In genomic region chr14:66379116-66379515, GRCh38 we compare ENCODE assay signal across 19 cellular contexts.
DNase-seq lines count a peak whose midpoint lies in the region; ATAC-seq, FAIRE-seq and TF ChIP-seq lines count a peak whose summit lies in the region.
"Had no signal": no experiment of that assay in that cellular context is flagged by ENCODE, and none has a peak within 500 bp of the region (broad histone marks: within the 10 kb centered on the region; RNA-seq: fewer than 3 reads in every experiment).

No MANE protein-coding gene starts in this region.

- H3K36me3 Mint-ChIP-seq in astrocyte (ENCODE audit: low read depth, unreplicated experiment) = no peaks in the 10 kb centered on the region
- H3K36me3 Mint-ChIP-seq: CD4-positive, CD25-positive, alpha-beta regulatory T cell had no signal

- peak in 7 of 8 donors; percentile 61 to 95 (median 92) for ATAC-seq in heart right ventricle
- peak; percentile 99 to 100 (median 100) for ATAC-seq in pancreas
- ATAC-seq in GM21619 (IDR thresholded peaks at IDR 0.05; ENCODE audit: unreplicated experiment) = no peak

- H3K27ac Mint-ChIP-seq in astrocyte (ENCODE audit: unreplicated experiment) = no peak overlapping the region
- H3K27ac Mint-ChIP-seq: activated T-helper 2 cell treated with anti-CD3 and anti-CD28 coated beads, Interferon-gamma antibody, Interleukin-2, Interleukin-4, amounts not matched to agents 10 μg/mL and 5 μg/mL and 100 μg/mL, durations not matched to agents 14 hours and 24 hours and 36 hours; CD4-positive, CD25-positive, alpha-beta regulatory T cell; endodermal cell had no signal

- no peak overlapping the region for H3K4me2 ChIP-seq in astrocyte (ENCODE audit: low read length)

- H3K9me3 ChIP-seq in astrocyte (ENCODE audit: insufficient read depth, low read depth, low read length) (no peaks in the 10 kb centered on the region), heart right ventricle (no peaks in the 10 kb centered on the region), pancreas (no peaks in the 10 kb centered on the region)
- H3K9me3 ChIP-seq: tibial nerve had no signal

- H3K9ac ChIP-seq in astrocyte (ENCODE audit: low read length) = no peak overlapping the region

- H4K20me1 ChIP-seq in astrocyte (ENCODE audit: insufficient read depth, low read length) = no peaks in the 10 kb centered on the region

- H3K27me3 Mint-ChIP-seq in astrocyte (ENCODE audit: low read depth, unreplicated experiment) = peaks cover 4% of the 10 kb centered on the region
- H3K27me3 Mint-ChIP-seq: CD4-positive, CD25-positive, alpha-beta regulatory T cell had no signal

- H3K4me1 ChIP-seq in astrocyte (ENCODE audit: insufficient read depth, low read length) (no peaks in the 10 kb centered on the region), heart right ventricle (peaks cover 0 to 31% (median 11%) of the 10 kb centered on the region in 9 donors), pancreas (peaks cover 0 to 18% (median 14%) of the 10 kb centered on the region in 3 donors)

- intact Hi-C loops in heart right ventricle (cut with DNase I) = no loop called here
- intact Hi-C loops in pancreas (cut with DNase I) = no loop called here

- DNase-seq in LNCaP clone FGC (ENCODE audit: low read depth) = peak; percentile 79
- peak; percentile 10 for DNase-seq in astrocyte (ENCODE audit: low read depth)
- peak; percentile 23 to 38 for DNase-seq in heart right ventricle
- DNase-seq in pancreas = peak; percentile 77 to 94 (median 90)
- no peak for DNase-seq in central memory CD4-positive, alpha-beta T cell
- no peak for DNase-seq in Kasumi-1 (lab: John Stamatoyannopoulos, UW)
- no peak for DNase-seq in GM20000 (ENCODE audit: low spot score)
- DNase-seq: CD4-positive, CD25-positive, alpha-beta regulatory T cell; DMS79; endodermal cell; foreskin melanocyte; Karpas-422; NCI-H1417; NCI-H524 treated with DMSO at 0.1 percent for 48 hours; stimulated activated CD4-positive, alpha-beta T cell treated with anti-CD3 and anti-CD28 coated beads, Interleukin-12 subunit alpha, Interleukin-12 subunit beta, amount 100 ng/mL, for 4 hours had no signal

- no peak overlapping the region for H3K4me3 Mint-ChIP-seq in astrocyte (ENCODE audit: unreplicated experiment)
- H3K4me3 Mint-ChIP-seq: CD4-positive, CD25-positive, alpha-beta regulatory T cell; endodermal cell had no signal

- TF ChIP-seq CTCF in LNCaP clone FGC (IDR thresholded peaks at IDR 0.05; ENCODE audit: control insufficient read depth, extremely low read depth, insufficient read depth) (no peak), astrocyte (IDR thresholded peaks at IDR 0.05; ENCODE audit: insufficient read depth, low read depth, low read length) (no peak), heart right ventricle (IDR thresholded peaks at IDR 0.05) (no peak), pancreas (IDR thresholded peaks at IDR 0.05) (no peak), GM20000 (IDR thresholded peaks at IDR 0.05; ENCODE audit: extremely low read depth, missing control alignments) (no peak)

- WGBS in heart right ventricle, 2 donors = 44 to 52% methylated on average over 2 of the region's 2 CpGs
- 12 to 26% methylated on average over 2 of the region's 2 CpGs for WGBS in pancreas, 2 donors

- H3K27me3 ChIP-seq in astrocyte (ENCODE audit: insufficient read depth, low read length) (no peaks in the 10 kb centered on the region), heart right ventricle (no peaks in the 10 kb centered on the region), pancreas (no peaks in the 10 kb centered on the region)
- H3K27me3 ChIP-seq: tibial nerve had no signal

- no peaks in the 10 kb centered on the region for H3K79me2 ChIP-seq in astrocyte (ENCODE audit: insufficient read depth, low read length)

- no peak overlapping the region for H3K4me3 ChIP-seq in LNCaP clone FGC (ENCODE audit: low read depth, low read length)
- H3K4me3 ChIP-seq in astrocyte (ENCODE audit: insufficient read depth, low read depth, low read length) = no peak overlapping the region
- H3K4me3 ChIP-seq in heart right ventricle = no peak overlapping the region
- no peak overlapping the region for H3K4me3 ChIP-seq in pancreas
- H3K4me3 ChIP-seq: SK-N-MC, tibial nerve had no signal

- no peak for FAIRE-seq in astrocyte (lab: Jason Lieb, UNC)
- no peak for FAIRE-seq in pancreas (lab: Jason Lieb, UNC)

- H3K27ac ChIP-seq in astrocyte (ENCODE audit: low read depth, low read length) (no peak overlapping the region), heart right ventricle (no peak overlapping the region), pancreas (peak overlapping the region in 1 of 4 donors; percentile 14)
- H3K27ac ChIP-seq: SK-N-MC, tibial nerve had no signal

- no peaks in the 10 kb centered on the region for H3K4me1 Mint-ChIP-seq in astrocyte (ENCODE audit: low read depth, unreplicated experiment)
- H3K4me1 Mint-ChIP-seq: CD4-positive, CD25-positive, alpha-beta regulatory T cell had no signal

- H3K36me3 ChIP-seq in astrocyte (ENCODE audit: insufficient read depth, low read length) (no peaks in the 10 kb centered on the region), heart right ventricle (no peaks in the 10 kb centered on the region), pancreas (no peaks in the 10 kb centered on the region)
- H3K36me3 ChIP-seq: tibial nerve had no signal

- H2AFZ ChIP-seq in astrocyte (ENCODE audit: low read depth, low read length) = no peak overlapping the region

- H3K9me3 Mint-ChIP-seq in astrocyte (ENCODE audit: unreplicated experiment) = no peaks in the 10 kb centered on the region
- H3K9me3 Mint-ChIP-seq: activated T-helper 2 cell treated with anti-CD3 and anti-CD28 coated beads, Interferon-gamma antibody, Interleukin-2, Interleukin-4, amounts not matched to agents 10 μg/mL and 5 μg/mL and 100 μg/mL, durations not matched to agents 14 hours and 24 hours and 36 hours; CD4-positive, CD25-positive, alpha-beta regulatory T cell; endodermal cell had no signal

Comparison
In these comparisons a context has a peak if more than half of its experiments do, and no peak if none do; other contexts are left out.
1. DNase-seq: peak in LNCaP clone FGC (single experiment), astrocyte (single experiment), heart right ventricle (2 of 2) and pancreas (6 of 6); none in central memory CD4-positive, alpha-beta T cell (single experiment), Kasumi-1 (0 of 2) and GM20000 (single experiment).